19 cellular contexts compared by ENCODE assay signal in the genomic region with DNA sequence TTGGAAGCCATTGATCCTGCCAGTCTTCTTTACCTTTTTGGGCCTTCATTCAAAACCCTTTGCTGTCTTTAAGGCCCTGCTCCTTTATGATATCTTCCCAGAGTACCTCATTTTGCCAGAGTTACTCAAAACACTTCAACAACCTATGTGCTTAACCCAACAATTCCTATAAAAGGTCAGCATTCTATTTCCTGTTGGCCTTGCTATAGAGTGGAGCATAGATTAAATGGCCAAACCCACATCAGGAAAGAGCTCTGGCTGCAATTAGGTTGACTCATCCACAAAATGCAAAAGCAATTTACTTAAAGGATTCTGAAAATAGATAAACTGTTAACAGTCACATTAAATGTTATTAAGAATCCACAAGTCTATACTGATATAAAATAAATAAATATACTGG. TPM values are rescaled to one million over a fixed set of nuclear protein-coding genes. Genes with fewer than 3 reads are reported as not detected.
A peak's percentile ranks its signal among the peaks of the same experiment; 100 is the strongest.
DNase-seq lines count a peak whose midpoint lies in the region; ATAC-seq and TF ChIP-seq lines count a peak whose summit lies in the region.
"Had no signal": no experiment of that assay in that cellular context is flagged by ENCODE, and none has a peak within 500 bp of the region (broad histone marks: within the 10 kb centered on the region; RNA-seq: fewer than 3 reads in every experiment).

No MANE protein-coding gene starts in this region.

- DNase-seq in AG04449 (ENCODE audit: low read depth, low spot score) (peak; percentile 69), HT-29 (ENCODE audit: low spot score) (peak; percentile 36), T-helper 17 cell (no peak), fibroblast of mammary gland (ENCODE audit: low read depth) (peak; percentile 63), kidney glomerular epithelial cell (lab: John Stamatoyannopoulos, UW) (no peak), HAP-1 (ENCODE audit: low spot score in 2 of 2) (no peak), HUDEP-2 (lab: John Stamatoyannopoulos, UW; ENCODE audit: unreplicated experiment in 76 of 76) (no peak)
- DNase-seq: activated CD4-positive, alpha-beta T cell treated with anti-CD3 and anti-CD28 coated beads, Interleukin-2, amount 50 U/mL, for 48 hours; anterior cingulate cortex; DMS 273 treated with DMSO at 0.1 percent for 48 hours; dorsolateral prefrontal cortex; gastrocnemius medialis; NCI-H2081; NCI-H774; ovary; SHP77 treated with DMSO at 0.1 percent for 48 hours; stomach had no signal

- H3K27me3 ChIP-seq in HAP-1 (ENCODE audit: low read depth), result no peaks in the 10 kb centered on the region
- H3K27me3 ChIP-seq: dorsolateral prefrontal cortex, gastrocnemius medialis, ovary, stomach had no signal

- CTCF ChIA-PET in AG04449 (lab: Yijun Ruan, JAX), result interaction anchor here (1.2 kb wide), 1 partner anchor 87 kb away, joined by 4 read pairs; no protein-coding TSS in a partner anchor

- no peak for TF ChIP-seq CTCF in AG04449 (IDR thresholded peaks at IDR 0.05; ENCODE audit: insufficient read depth, low read length, missing control alignments)
- TF ChIP-seq CTCF in fibroblast of mammary gland (conservative IDR thresholded peaks at IDR 0.05; ENCODE audit: control insufficient read depth, insufficient read depth, low read depth, low read length), result no peak

- POLR2A ChIA-PET in AG04449 (lab: Yijun Ruan, JAX), result interaction anchor here (0.6 to 1.0 kb wide), 2 partner anchors 17 to 89 kb away, joined by 3 read pairs; no protein-coding TSS in a partner anchor

- no peak for ATAC-seq in T-helper 17 cell
- ATAC-seq in stimulated activated memory B cell treated with anti-CD40 and anti-IgM and Interleukin-4, amounts not matched to agents 10 μg/mL and 1 μg/mL and 100 μg/mL, for 72 hours, result no peak
- ATAC-seq: gastrocnemius medialis had no signal

- H3K27me3 Mint-ChIP-seq in T-helper 17 cell, result no peaks in the 10 kb centered on the region
- no peaks in the 10 kb centered on the region for H3K27me3 Mint-ChIP-seq in stimulated activated memory B cell treated with anti-CD40 and anti-IgM and Interleukin-4, amounts not matched to agents 10 μg/mL and 1 μg/mL and 100 μg/mL, for 72 hours

- no peaks in the 10 kb centered on the region for H3K9me3 Mint-ChIP-seq in stimulated activated memory B cell treated with anti-CD40 and anti-IgM and Interleukin-4, amounts not matched to agents 10 μg/mL and 1 μg/mL and 100 μg/mL, for 72 hours

- peaks cover 3% of the 10 kb centered on the region for H3K4me1 Mint-ChIP-seq in T-helper 17 cell
- no peaks in the 10 kb centered on the region for H3K4me1 Mint-ChIP-seq in stimulated activated memory B cell treated with anti-CD40 and anti-IgM and Interleukin-4, amounts not matched to agents 10 μg/mL and 1 μg/mL and 100 μg/mL, for 72 hours

- H3K4me3 Mint-ChIP-seq in T-helper 17 cell, result no peak overlapping the region
- H3K4me3 Mint-ChIP-seq in stimulated activated memory B cell treated with anti-CD40 and anti-IgM and Interleukin-4, amounts not matched to agents 10 μg/mL and 1 μg/mL and 100 μg/mL, for 72 hours, result no peak overlapping the region

- H3K9me3 ChIP-seq in T-helper 17 cell (ENCODE audit: control insufficient read depth, low read length, poor library complexity, severe bottlenecking) (no peaks in the 10 kb centered on the region), HAP-1 (no peaks in the 10 kb centered on the region)
- H3K9me3 ChIP-seq: gastrocnemius medialis, ovary, stomach had no signal

- peak overlapping the region; percentile 3 for H3K27ac Mint-ChIP-seq in T-helper 17 cell
- H3K27ac Mint-ChIP-seq in stimulated activated memory B cell treated with anti-CD40 and anti-IgM and Interleukin-4, amounts not matched to agents 10 μg/mL and 1 μg/mL and 100 μg/mL, for 72 hours, result no peak overlapping the region

- peaks cover 2% of the 10 kb centered on the region for H3K36me3 Mint-ChIP-seq in T-helper 17 cell (ENCODE audit: low read depth)
- peaks cover 12% of the 10 kb centered on the region for H3K36me3 Mint-ChIP-seq in stimulated activated memory B cell treated with anti-CD40 and anti-IgM and Interleukin-4, amounts not matched to agents 10 μg/mL and 1 μg/mL and 100 μg/mL, for 72 hours

- no peaks in the 10 kb centered on the region for H3K36me3 ChIP-seq in HAP-1 (replicated peaks)
- H3K36me3 ChIP-seq: gastrocnemius medialis, ovary, stomach had no signal

- in situ Hi-C loops in HAP-1 (cut with MboI; ENCODE audit: low sequenced_read_pairs), result no loop called here

- H3K4me1 ChIP-seq in HAP-1, result peaks cover 3% of the 10 kb centered on the region

- H3K4me3 ChIP-seq in AG04449 (ENCODE audit: low read depth, low read length), result no peak overlapping the region
- H3K4me3 ChIP-seq in fibroblast of mammary gland (ENCODE audit: control insufficient read depth, low read depth, low read length), result no peak overlapping the region
- H3K4me3 ChIP-seq in HAP-1, result no peak overlapping the region
- H3K4me3 ChIP-seq: dorsolateral prefrontal cortex, gastrocnemius medialis, ovary, skin epidermis, stomach had no signal

RNA-seq across cellular contexts. Expression of gene MRPL33, which starts 21.2 kb away (rescaled TPM):
- 64.9 and 72.1 TPM in 2 replicates for total RNA-seq in HT-29 (2014; rRNA removed; shearing (Covaris generic))
- 10 to 100 TPM; 24.6 to 38.9 TPM for total RNA-seq in T-helper 17 cell

Comparison
In these comparisons a context has a peak if more than half of its experiments do, and no peak if none do; other contexts are left out.
1. DNase-seq: peak in AG04449 (single experiment), HT-29 (single experiment) and fibroblast of mammary gland (single experiment); none in T-helper 17 cell (0 of 3), kidney glomerular epithelial cell (single experiment), HAP-1 (0 of 2) and HUDEP-2 (0 of 76).